In the genomic region with DNA sequence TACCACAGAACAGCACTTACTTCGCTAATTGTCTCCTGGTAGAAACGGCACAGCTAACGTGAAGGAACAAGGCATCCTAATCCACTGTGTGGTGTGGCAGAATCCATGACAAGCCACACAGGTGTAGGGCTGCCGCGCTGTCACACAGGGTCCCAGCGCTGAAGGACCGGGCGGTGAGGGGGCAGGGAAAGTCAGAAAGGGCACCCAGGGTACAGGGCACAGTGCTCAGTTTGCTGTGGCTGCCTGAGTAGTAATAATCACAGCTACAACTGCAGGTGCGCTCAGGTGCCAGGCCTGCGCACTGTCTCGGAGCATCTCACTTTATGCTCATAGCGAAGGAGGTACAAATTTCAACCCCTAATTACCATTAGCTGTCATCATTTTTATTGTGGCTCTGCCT, we compare ENCODE assay signal across 19 cellular contexts. TPM values are rescaled to one million over a fixed set of nuclear protein-coding genes. Genes with fewer than 3 reads are reported as not detected.
DNase-seq lines count a peak whose midpoint lies in the region; ATAC-seq lines count a peak whose summit lies in the region.
"Had no signal": no experiment of that assay in that cellular context is flagged by ENCODE, and none has a peak within 500 bp of the region (broad histone marks: within the 10 kb centered on the region; RNA-seq: fewer than 3 reads in every experiment).

No MANE protein-coding gene starts in this region.

- 0 out of 2 replicates have a peak overlapping the region, but pooled peaks have one; percentile 45 for H3K27ac ChIP-seq in BLaER1
- peak overlapping the region; percentile 78 for H3K27ac ChIP-seq in CD8-positive, alpha-beta memory T cell (ENCODE audit: low read depth, low read length)
- H3K27ac ChIP-seq: lower lobe of right lung, tibial artery had no signal

- H3K9ac ChIP-seq in BLaER1: peak overlapping the region; percentile 71; the same call in 1 of the 2 replicates

- H3K36me3 ChIP-seq in BLaER1: no peaks in the 10 kb centered on the region
- H3K36me3 ChIP-seq in CD8-positive, alpha-beta memory T cell (ENCODE audit: insufficient read depth, low read length): no peaks in the 10 kb centered on the region
- H3K36me3 ChIP-seq: lower lobe of right lung, tibial artery had no signal

- no peaks in the 10 kb centered on the region for H3K27me3 Mint-ChIP-seq in CD8-positive, alpha-beta memory T cell
- H3K27me3 Mint-ChIP-seq in T-helper 17 cell: no peaks in the 10 kb centered on the region
- H3K27me3 Mint-ChIP-seq in central memory CD8-positive, alpha-beta T cell: no peaks in the 10 kb centered on the region

- ATAC-seq in T-helper 17 cell: no peak
- no peak for ATAC-seq in central memory CD8-positive, alpha-beta T cell (replicated peaks; ENCODE audit: extremely low read depth, poor library complexity, severe bottlenecking)
- no peak for ATAC-seq in HG03175 (IDR thresholded peaks at IDR 0.05; ENCODE audit: unreplicated experiment)
- ATAC-seq: lower lobe of right lung had no signal

- H3K27me3 ChIP-seq in BLaER1: no peaks in the 10 kb centered on the region
- H3K27me3 ChIP-seq in CD8-positive, alpha-beta memory T cell (ENCODE audit: insufficient read depth, low read length, poor library complexity, severe bottlenecking): no peaks in the 10 kb centered on the region
- H3K27me3 ChIP-seq: tibial artery had no signal

- CTCF ChIA-PET in CD8-positive, alpha-beta memory T cell (lab: Charles Lee): interaction anchor here (1.1 kb wide), 1 partner anchor 13 kb away, joined by 4 read pairs; no protein-coding TSS in a partner anchor

- peaks cover 74% of the 10 kb centered on the region for H3K4me1 ChIP-seq in BLaER1
- H3K4me1 ChIP-seq in CD8-positive, alpha-beta memory T cell (ENCODE audit: insufficient read depth, low read length): peaks cover 60% of the 10 kb centered on the region
- H3K4me1 ChIP-seq: tibial artery had no signal

- peak overlapping the region in 5 of 7 donors; percentile 10 to 85 (median 36) for H3K4me3 Mint-ChIP-seq in CD8-positive, alpha-beta memory T cell
- H3K4me3 Mint-ChIP-seq in T-helper 17 cell: peak overlapping the region; percentile 62
- H3K4me3 Mint-ChIP-seq in central memory CD8-positive, alpha-beta T cell: no peak overlapping the region

- H3K4me2 ChIP-seq in BLaER1: peak overlapping the region; percentile 90
- H3K4me2 ChIP-seq: smooth muscle cell had no signal

- H3K9me3 ChIP-seq in BLaER1 (peaks cover 6% of the 10 kb centered on the region), T-helper 17 cell (ENCODE audit: control insufficient read depth, low read length, poor library complexity, severe bottlenecking) (no peaks in the 10 kb centered on the region)
- H3K9me3 ChIP-seq in CD8-positive, alpha-beta memory T cell (ENCODE audit: low read length): no peaks in the 10 kb centered on the region
- H3K9me3 ChIP-seq: lower lobe of right lung, tibial artery had no signal

- H3K4me3 ChIP-seq in BLaER1: no peak overlapping the region
- no peak overlapping the region for H3K4me3 ChIP-seq in CD8-positive, alpha-beta memory T cell (ENCODE audit: low read length)
- H3K4me3 ChIP-seq: lower lobe of right lung, smooth muscle cell, tibial artery had no signal

- POLR2A ChIA-PET in CD8-positive, alpha-beta memory T cell (lab: Charles Lee): no interaction called here

- H3K36me3 Mint-ChIP-seq in CD8-positive, alpha-beta memory T cell: peaks cover 0 to 2% (median 0%) of the 10 kb centered on the region in 3 donors
- peaks cover 3% of the 10 kb centered on the region for H3K36me3 Mint-ChIP-seq in T-helper 17 cell (ENCODE audit: low read depth)
- peaks cover 4% of the 10 kb centered on the region for H3K36me3 Mint-ChIP-seq in central memory CD8-positive, alpha-beta T cell (ENCODE audit: insufficient read depth)

- peaks cover 71 to 81% (median 79%) of the 10 kb centered on the region in 3 donors for H3K4me1 Mint-ChIP-seq in CD8-positive, alpha-beta memory T cell
- H3K4me1 Mint-ChIP-seq in T-helper 17 cell: peaks cover 60% of the 10 kb centered on the region
- H3K4me1 Mint-ChIP-seq in central memory CD8-positive, alpha-beta T cell: peaks cover 79% of the 10 kb centered on the region

- H3K9me3 Mint-ChIP-seq in CD8-positive, alpha-beta memory T cell: no peaks in the 10 kb centered on the region
- H3K9me3 Mint-ChIP-seq in central memory CD8-positive, alpha-beta T cell: no peaks in the 10 kb centered on the region

- H3K27ac Mint-ChIP-seq in CD8-positive, alpha-beta memory T cell: peak overlapping the region in 7 of 8 donors; percentile 51 to 88 (median 77)
- H3K27ac Mint-ChIP-seq in T-helper 17 cell: peak overlapping the region; percentile 87
- peak overlapping the region; percentile 84 for H3K27ac Mint-ChIP-seq in central memory CD8-positive, alpha-beta T cell (ENCODE audit: low read depth)
- H3K27ac Mint-ChIP-seq: progenitor cell of endocrine pancreas had no signal

- no peaks in the 10 kb centered on the region for H4K20me1 ChIP-seq in BLaER1

- in situ Hi-C loops in KBM-7 (cut with MboI; ENCODE audit: low pct_unique_long_range_greater_than_20kb, low sequenced_read_pairs): no loop called here

- no peak for DNase-seq in CD8-positive, alpha-beta memory T cell
- no peak for DNase-seq in T-helper 17 cell
- DNase-seq in central memory CD8-positive, alpha-beta T cell (ENCODE audit: low spot score in 2 of 2): no peak
- DNase-seq in NCI-H1930 (lab: John Stamatoyannopoulos, UW): no peak
- DNase-seq in DMS53 treated with DMSO at 0.1 percent for 48 hours (lab: John Stamatoyannopoulos, UW; ENCODE audit: unreplicated experiment): no peak
- no peak for DNase-seq in KBM-7
- DNase-seq: amniotic stem cell, caudate nucleus, DMS153, HCEC 1CT, head of caudate nucleus, lower lobe of right lung, NCI-H146, NCI-H226, tibial artery had no signal

RNA-seq across cellular contexts. Expression of a gene that starts 55.2 kb away (rescaled TPM):
- 100 to 1,000 TPM; 136 to 147 TPM for total RNA-seq in CD8-positive, alpha-beta memory T cell
- 80.8 TPM for polyA plus RNA-seq in CD8-positive, alpha-beta memory T cell
- total RNA-seq in T-helper 17 cell: 10 to 100 TPM; 82.3 to 89.8 TPM
